Comparison of ENCODE assay signal across 1 cellular context in genomic region chr3:19946291-19946831, GRCh38.
TF ChIP-seq lines count a peak whose summit lies in the region.

No MANE protein-coding gene starts in this region.

TF ChIP-seq in GM12891, 5 proteins besides CTCF, POLR2A, EP300 and RAD21 (continued from another document):
- TF ChIP-seq PAX5 (IDR thresholded peaks at IDR 0.05; ENCODE audit: insufficient read depth, low read length, severe bottlenecking): no peak
TF ChIP-seq in GM12891: peak in this region for 0.
